Comparison of ENCODE assay signal across 1 cellular context in the genomic region with DNA sequence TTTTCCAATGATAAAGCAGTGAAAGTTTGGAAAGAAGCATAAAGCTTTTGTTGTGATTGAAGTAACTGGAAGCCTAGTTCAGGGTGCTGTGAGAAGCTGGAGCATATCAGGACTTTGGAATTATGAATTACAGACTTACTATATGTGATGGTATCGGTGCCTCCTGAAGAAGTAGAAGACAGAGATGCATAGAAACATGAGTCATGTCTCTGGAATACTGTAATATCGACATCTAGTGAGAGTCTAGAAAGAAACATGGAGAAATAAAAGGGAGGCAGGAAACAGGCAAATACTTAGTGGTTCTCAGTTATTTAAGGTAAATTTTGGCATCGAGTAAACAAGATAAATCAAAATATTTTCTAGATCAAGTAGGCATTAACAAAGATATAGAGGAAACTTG.
TF ChIP-seq lines count a peak whose summit lies in the region.

No MANE protein-coding gene starts in this region.

TF ChIP-seq in IMR-90, 13 proteins besides CTCF, POLR2A, EP300 and RAD21 (continued from another document):
- TF ChIP-seq ELK1 (IDR thresholded peaks at IDR 0.05; ENCODE audit: borderline replicate concordance, low read depth, low read length) (no peak), CEBPB (IDR thresholded peaks at IDR 0.05; ENCODE audit: low read depth, low read length) (no peak), FOS (IDR thresholded peaks at IDR 0.05; ENCODE audit: low read depth, low read length) (peak; percentile 15; the same call in 1 of the 2 replicates), SMC3 (IDR thresholded peaks at IDR 0.05; ENCODE audit: low read depth, low read length) (0 out of 2 replicates have a peak, but pooled peaks have one; percentile 13), BHLHE40 (IDR thresholded peaks at IDR 0.05; ENCODE audit: low read depth, low read length) (no peak)
